Comparison of ENCODE assay signal across 9 cellular contexts in genomic region chr3:190585771-190586630, GRCh38.
DNase-seq lines count a peak whose midpoint lies in the region; ATAC-seq, FAIRE-seq and TF ChIP-seq lines count a peak whose summit lies in the region.
"Had no signal": no experiment of that assay in that cellular context is flagged by ENCODE, and none has a peak within 500 bp of the region (broad histone marks: within the 10 kb centered on the region; RNA-seq: fewer than 3 reads in every experiment).

No MANE protein-coding gene starts in this region.

- H3K4me3 Mint-ChIP-seq in activated T-helper 17 cell treated with anti-CD3 and anti-CD28 coated beads, Interleukin-2, amount 50 U/mL, for 72 hours = peak overlapping the region; percentile 84

- H3K27ac ChIP-seq in A549 = peak overlapping the region; percentile 84 to 92

- TF ChIP-seq RAD21 in A549 (conservative IDR thresholded peaks at IDR 0.05 in 1 of 2, IDR thresholded peaks at IDR 0.05 in 1 of 2) = no peak

- peak; percentile 33 to 58; a peak in 3 of 5 replicates for TF ChIP-seq EP300 in A549 (IDR thresholded peaks at IDR 0.05)

- peak overlapping the region; percentile 96 for H3K27ac Mint-ChIP-seq in activated T-helper 17 cell treated with anti-CD3 and anti-CD28 coated beads, Interleukin-2, amount 50 U/mL, for 72 hours

- peaks cover 39% of the 10 kb centered on the region for H3K4me1 ChIP-seq in A549

- no peak for TF ChIP-seq POLR2A in A549 (IDR thresholded peaks at IDR 0.05; ENCODE audit: low read length)

- DNase-seq in A549 (ENCODE audit: low read depth in 1 of 2, low spot score in 1 of 2) (peak; percentile 71 to 94), NCI-H146 treated with DMSO at 0.1 percent for 48 hours (lab: John Stamatoyannopoulos, UW; ENCODE audit: unreplicated experiment) (peak; percentile 32), islet precursor cell (peak; percentile 93), NCI-H510A (lab: John Stamatoyannopoulos, UW) (no peak)
- peak; percentile 36 to 61 for DNase-seq in stimulated activated CD8-positive, alpha-beta memory T cell treated with anti-CD3 and anti-CD28 coated beads, Interleukin-15, amount 100 ng/mL, for 48 hours (ENCODE audit: low read depth in 2 of 2)

- H3K4me3 ChIP-seq in A549 = 0 out of 3 replicates have a peak overlapping the region, but pooled peaks have one; percentile 14

- peaks cover 21% of the 10 kb centered on the region for H3K4me1 Mint-ChIP-seq in activated T-helper 17 cell treated with anti-CD3 and anti-CD28 coated beads, Interleukin-2, amount 50 U/mL, for 72 hours

- ATAC-seq in A549 (peak; percentile 96 to 98), GM21825 (IDR thresholded peaks at IDR 0.05; ENCODE audit: unreplicated experiment) (peak; percentile 14), GM19328 (IDR thresholded peaks at IDR 0.05; ENCODE audit: unreplicated experiment) (no peak)
- ATAC-seq in activated T-helper 17 cell treated with anti-CD3 and anti-CD28 coated beads, Interleukin-2, amount 50 U/mL, for 72 hours (replicated peaks) = peak; percentile 90

- peak overlapping the region; percentile 73 for H3K4me2 ChIP-seq in A549

- TF ChIP-seq CTCF in A549 (IDR thresholded peaks at IDR 0.05) = no peak

- CTCF ChIA-PET in A549 (lab: Yijun Ruan, JAX) = interaction anchor here (0.5 to 1.5 kb wide), 2 partner anchors 19 to 355 kb away, joined by 3 to 4 read pairs; no protein-coding TSS in a partner anchor

- H3K27me3 Mint-ChIP-seq in activated T-helper 17 cell treated with anti-CD3 and anti-CD28 coated beads, Interleukin-2, amount 50 U/mL, for 72 hours = no peaks in the 10 kb centered on the region

- no peaks in the 10 kb centered on the region for H3K9me3 ChIP-seq in A549

- POLR2A ChIA-PET in A549 (lab: Yijun Ruan, JAX) = no interaction called here

- 7% methylated on average over 6 of the region's 6 CpGs for WGBS in A549 (ENCODE audit: missing lambda C conversion rate)

- FAIRE-seq in A549 (lab: Jason Lieb, UNC) = peak; percentile 83
- FAIRE-seq: endometrium had no signal

- no peaks in the 10 kb centered on the region for H3K9me3 Mint-ChIP-seq in activated T-helper 17 cell treated with anti-CD3 and anti-CD28 coated beads, Interleukin-2, amount 50 U/mL, for 72 hours

- H3K36me3 Mint-ChIP-seq in activated T-helper 17 cell treated with anti-CD3 and anti-CD28 coated beads, Interleukin-2, amount 50 U/mL, for 72 hours (ENCODE audit: low read depth) = no peaks in the 10 kb centered on the region

TF ChIP-seq in A549, 52 proteins besides CTCF, POLR2A, EP300 and RAD21:
- TF ChIP-seq HOXB5 (CRISPR knock-in tag; IDR thresholded peaks at IDR 0.05) (no peak), HOXB13 (CRISPR knock-in tag; IDR thresholded peaks at IDR 0.05; ENCODE audit: low read depth) (0 out of 2 replicates have a peak, but pooled peaks have one; percentile 60), CEBPB (IDR thresholded peaks at IDR 0.05) (peak; percentile 20 to 70; a peak in 2 of 4 replicates), FOSB (CRISPR knock-in tag; IDR thresholded peaks at IDR 0.05) (0 out of 2 replicates have a peak, but pooled peaks have one; percentile 18), MAFK (IDR thresholded peaks at IDR 0.05; ENCODE audit: partially characterized antibody) (peak; percentile 8), GATA3 (IDR thresholded peaks at IDR 0.05; ENCODE audit: borderline replicate concordance) (peak; percentile 66; the same call in 1 of the 2 replicates), JUNB (IDR thresholded peaks at IDR 0.05) (peak; percentile 69), NFE2L2 (conservative IDR thresholded peaks at IDR 0.05; ENCODE audit: low read length) (no peak), JUN (IDR thresholded peaks at IDR 0.05) (0 out of 5 replicates have a peak, but pooled peaks of 1 of the 2 experiments have one; percentile 28), E2F6 (IDR thresholded peaks at IDR 0.05; ENCODE audit: borderline replicate concordance, low read depth) (no peak), PHF8 (IDR thresholded peaks at IDR 0.05; ENCODE audit: borderline replicate concordance, low read depth) (no peak), FOSL2 (IDR thresholded peaks at IDR 0.05) (peak; percentile 29; the same call in 1 of the 2 replicates), FOSL2 (CRISPR knock-in tag; IDR thresholded peaks at IDR 0.05) (peak; percentile 89), ZSCAN20 (CRISPR knock-in tag; IDR thresholded peaks at IDR 0.05) (0 out of 2 replicates have a peak, but pooled peaks have one; percentile 27), HEYL (CRISPR knock-in tag; IDR thresholded peaks at IDR 0.05) (0 out of 2 replicates have a peak, but pooled peaks have one; percentile 33), KDM5A (IDR thresholded peaks at IDR 0.05) (no peak), MAZ (IDR thresholded peaks at IDR 0.05; ENCODE audit: borderline replicate concordance, low read depth, low read length) (no peak), SMC3 (IDR thresholded peaks at IDR 0.05) (no peak), HES2 (IDR thresholded peaks at IDR 0.05) (no peak), NPAS2 (CRISPR knock-in tag; IDR thresholded peaks at IDR 0.05; ENCODE audit: borderline replicate concordance) (no peak), EHF (CRISPR knock-in tag; IDR thresholded peaks at IDR 0.05) (no peak)
TF ChIP-seq in A549: peak in this region for 10.
